1 cellular context compared by ENCODE assay signal in the genomic region with DNA sequence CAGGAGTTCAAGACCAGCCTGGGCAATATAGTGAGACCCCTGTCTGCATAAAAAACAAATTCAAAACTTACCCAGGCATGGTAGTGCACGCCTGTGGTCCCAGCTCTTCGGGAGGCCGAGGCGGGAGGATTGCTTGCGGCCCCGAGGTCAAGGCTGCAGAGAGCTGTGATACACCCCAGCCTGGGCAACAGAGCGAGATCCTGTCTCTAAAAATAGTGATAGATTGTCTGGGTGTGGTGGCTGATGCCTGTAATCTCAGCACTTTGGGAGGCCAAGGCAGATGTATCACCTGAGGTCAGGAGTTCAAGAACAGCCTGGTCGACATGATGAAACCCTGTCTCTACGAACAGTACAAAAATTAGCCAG.
TF ChIP-seq lines count a peak whose summit lies in the region.

No MANE protein-coding gene starts in this region.

TF ChIP-seq in HepG2, 621 proteins besides CTCF, POLR2A, EP300 and RAD21 (continues in another document):
- TF ChIP-seq, protein P1, sequence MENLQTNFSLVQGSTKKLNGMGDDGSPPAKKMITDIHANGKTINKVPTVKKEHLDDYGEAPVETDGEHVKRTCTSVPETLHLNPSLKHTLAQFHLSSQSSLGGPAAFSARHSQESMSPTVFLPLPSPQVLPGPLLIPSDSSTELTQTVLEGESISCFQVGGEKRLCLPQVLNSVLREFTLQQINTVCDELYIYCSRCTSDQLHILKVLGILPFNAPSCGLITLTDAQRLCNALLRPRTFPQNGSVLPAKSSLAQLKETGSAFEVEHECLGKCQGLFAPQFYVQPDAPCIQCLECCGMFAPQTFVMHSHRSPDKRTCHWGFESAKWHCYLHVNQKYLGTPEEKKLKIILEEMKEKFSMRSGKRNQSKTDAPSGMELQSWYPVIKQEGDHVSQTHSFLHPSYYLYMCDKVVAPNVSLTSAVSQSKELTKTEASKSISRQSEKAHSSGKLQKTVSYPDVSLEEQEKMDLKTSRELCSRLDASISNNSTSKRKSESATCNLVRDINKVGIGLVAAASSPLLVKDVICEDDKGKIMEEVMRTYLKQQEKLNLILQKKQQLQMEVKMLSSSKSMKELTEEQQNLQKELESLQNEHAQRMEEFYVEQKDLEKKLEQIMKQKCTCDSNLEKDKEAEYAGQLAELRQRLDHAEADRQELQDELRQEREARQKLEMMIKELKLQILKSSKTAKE (CRISPR knock-in tag; IDR thresholded peaks at IDR 0.05; ENCODE audit: borderline replicate concordance): no peak
- TF ChIP-seq PLRG1 (conservative IDR thresholded peaks at IDR 0.05): no peak
- no peak for TF ChIP-seq SNAI1 (CRISPR knock-in tag; IDR thresholded peaks at IDR 0.05; ENCODE audit: borderline replicate concordance)
- no peak for TF ChIP-seq ZNF136 (CRISPR knock-in tag; IDR thresholded peaks at IDR 0.05; ENCODE audit: low read depth)
- TF ChIP-seq, protein P2, sequence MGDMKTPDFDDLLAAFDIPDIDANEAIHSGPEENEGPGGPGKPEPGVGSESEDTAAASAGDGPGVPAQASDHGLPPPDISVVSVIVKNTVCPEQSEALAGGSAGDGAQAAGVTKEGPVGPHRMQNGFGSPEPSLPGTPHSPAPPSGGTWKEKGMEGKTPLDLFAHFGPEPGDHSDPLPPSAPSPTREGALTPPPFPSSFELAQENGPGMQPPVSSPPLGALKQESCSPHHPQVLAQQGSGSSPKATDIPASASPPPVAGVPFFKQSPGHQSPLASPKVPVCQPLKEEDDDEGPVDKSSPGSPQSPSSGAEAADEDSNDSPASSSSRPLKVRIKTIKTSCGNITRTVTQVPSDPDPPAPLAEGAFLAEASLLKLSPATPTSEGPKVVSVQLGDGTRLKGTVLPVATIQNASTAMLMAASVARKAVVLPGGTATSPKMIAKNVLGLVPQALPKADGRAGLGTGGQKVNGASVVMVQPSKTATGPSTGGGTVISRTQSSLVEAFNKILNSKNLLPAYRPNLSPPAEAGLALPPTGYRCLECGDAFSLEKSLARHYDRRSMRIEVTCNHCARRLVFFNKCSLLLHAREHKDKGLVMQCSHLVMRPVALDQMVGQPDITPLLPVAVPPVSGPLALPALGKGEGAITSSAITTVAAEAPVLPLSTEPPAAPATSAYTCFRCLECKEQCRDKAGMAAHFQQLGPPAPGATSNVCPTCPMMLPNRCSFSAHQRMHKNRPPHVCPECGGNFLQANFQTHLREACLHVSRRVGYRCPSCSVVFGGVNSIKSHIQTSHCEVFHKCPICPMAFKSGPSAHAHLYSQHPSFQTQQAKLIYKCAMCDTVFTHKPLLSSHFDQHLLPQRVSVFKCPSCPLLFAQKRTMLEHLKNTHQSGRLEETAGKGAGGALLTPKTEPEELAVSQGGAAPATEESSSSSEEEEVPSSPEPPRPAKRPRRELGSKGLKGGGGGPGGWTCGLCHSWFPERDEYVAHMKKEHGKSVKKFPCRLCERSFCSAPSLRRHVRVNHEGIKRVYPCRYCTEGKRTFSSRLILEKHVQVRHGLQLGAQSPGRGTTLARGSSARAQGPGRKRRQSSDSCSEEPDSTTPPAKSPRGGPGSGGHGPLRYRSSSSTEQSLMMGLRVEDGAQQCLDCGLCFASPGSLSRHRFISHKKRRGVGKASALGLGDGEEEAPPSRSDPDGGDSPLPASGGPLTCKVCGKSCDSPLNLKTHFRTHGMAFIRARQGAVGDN (CRISPR knock-in tag; IDR thresholded peaks at IDR 0.05): no peak; the same call in 1 of the 2 replicates
- no peak for TF ChIP-seq DMAP1 (CRISPR knock-in tag; IDR thresholded peaks at IDR 0.05)
- TF ChIP-seq NAIF1 (CRISPR knock-in tag; IDR thresholded peaks at IDR 0.05; ENCODE audit: borderline replicate concordance): peak; percentile 37; the same call in 1 of the 2 replicates
- TF ChIP-seq, protein P3, sequence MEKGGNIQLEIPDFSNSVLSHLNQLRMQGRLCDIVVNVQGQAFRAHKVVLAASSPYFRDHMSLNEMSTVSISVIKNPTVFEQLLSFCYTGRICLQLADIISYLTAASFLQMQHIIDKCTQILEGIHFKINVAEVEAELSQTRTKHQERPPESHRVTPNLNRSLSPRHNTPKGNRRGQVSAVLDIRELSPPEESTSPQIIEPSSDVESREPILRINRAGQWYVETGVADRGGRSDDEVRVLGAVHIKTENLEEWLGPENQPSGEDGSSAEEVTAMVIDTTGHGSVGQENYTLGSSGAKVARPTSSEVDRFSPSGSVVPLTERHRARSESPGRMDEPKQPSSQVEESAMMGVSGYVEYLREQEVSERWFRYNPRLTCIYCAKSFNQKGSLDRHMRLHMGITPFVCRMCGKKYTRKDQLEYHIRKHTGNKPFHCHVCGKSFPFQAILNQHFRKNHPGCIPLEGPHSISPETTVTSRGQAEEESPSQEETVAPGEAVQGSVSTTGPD (CRISPR knock-in tag; IDR thresholded peaks at IDR 0.05): no peak
- no peak for TF ChIP-seq MAFF (IDR thresholded peaks at IDR 0.05; ENCODE audit: low read depth, low read length)
- TF ChIP-seq SAP130 (CRISPR knock-in tag; IDR thresholded peaks at IDR 0.05; ENCODE audit: low read depth): no peak
- no peak for TF ChIP-seq TRIM24 (CRISPR knock-in tag; IDR thresholded peaks at IDR 0.05)
- TF ChIP-seq ZKSCAN1 (IDR thresholded peaks at IDR 0.05; ENCODE audit: low read length): no peak
- no peak for TF ChIP-seq KLF13 (CRISPR knock-in tag; IDR thresholded peaks at IDR 0.05)
- no peak for TF ChIP-seq NCOR1 (IDR thresholded peaks at IDR 0.05; ENCODE audit: borderline replicate concordance, low read length)
- no peak for TF ChIP-seq HMGA1 (CRISPR knock-in tag; conservative IDR thresholded peaks at IDR 0.05)
- peak; percentile 67; the same call in 1 of the 2 replicates for TF ChIP-seq ZMYM3 (CRISPR knock-in tag; IDR thresholded peaks at IDR 0.05)
- TF ChIP-seq FOXK2 (IDR thresholded peaks at IDR 0.05): no peak
- TF ChIP-seq ZNF496 (CRISPR knock-in tag; IDR thresholded peaks at IDR 0.05; ENCODE audit: insufficient replicate concordance): no peak
- TF ChIP-seq, protein P4, sequence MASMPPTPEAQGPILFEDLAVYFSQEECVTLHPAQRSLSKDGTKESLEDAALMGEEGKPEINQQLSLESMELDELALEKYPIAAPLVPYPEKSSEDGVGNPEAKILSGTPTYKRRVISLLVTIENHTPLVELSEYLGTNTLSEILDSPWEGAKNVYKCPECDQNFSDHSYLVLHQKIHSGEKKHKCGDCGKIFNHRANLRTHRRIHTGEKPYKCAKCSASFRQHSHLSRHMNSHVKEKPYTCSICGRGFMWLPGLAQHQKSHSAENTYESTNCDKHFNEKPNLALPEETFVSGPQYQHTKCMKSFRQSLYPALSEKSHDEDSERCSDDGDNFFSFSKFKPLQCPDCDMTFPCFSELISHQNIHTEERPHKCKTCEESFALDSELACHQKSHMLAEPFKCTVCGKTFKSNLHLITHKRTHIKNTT (CRISPR knock-in tag; IDR thresholded peaks at IDR 0.05): no peak
- TF ChIP-seq DNMT1 (CRISPR knock-in tag; IDR thresholded peaks at IDR 0.05): no peak
- no peak for TF ChIP-seq ZNF260 (CRISPR knock-in tag; IDR thresholded peaks at IDR 0.05; ENCODE audit: borderline replicate concordance, low read depth)
- TF ChIP-seq CREM (IDR thresholded peaks at IDR 0.05): no peak
- TF ChIP-seq CREM (CRISPR knock-in tag; IDR thresholded peaks at IDR 0.05): no peak
- TF ChIP-seq ZNF737 (CRISPR knock-in tag; IDR thresholded peaks at IDR 0.05; ENCODE audit: borderline replicate concordance): no peak
- TF ChIP-seq, protein P5, sequence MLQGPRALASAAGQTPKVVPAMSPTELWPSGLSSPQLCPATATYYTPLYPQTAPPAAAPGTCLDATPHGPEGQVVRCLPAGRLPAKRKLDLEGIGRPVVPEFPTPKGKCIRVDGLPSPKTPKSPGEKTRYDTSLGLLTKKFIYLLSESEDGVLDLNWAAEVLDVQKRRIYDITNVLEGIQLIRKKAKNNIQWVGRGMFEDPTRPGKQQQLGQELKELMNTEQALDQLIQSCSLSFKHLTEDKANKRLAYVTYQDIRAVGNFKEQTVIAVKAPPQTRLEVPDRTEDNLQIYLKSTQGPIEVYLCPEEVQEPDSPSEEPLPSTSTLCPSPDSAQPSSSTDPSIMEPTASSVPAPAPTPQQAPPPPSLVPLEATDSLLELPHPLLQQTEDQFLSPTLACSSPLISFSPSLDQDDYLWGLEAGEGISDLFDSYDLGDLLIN (CRISPR knock-in tag; IDR thresholded peaks at IDR 0.05; ENCODE audit: borderline replicate concordance): no peak
- TF ChIP-seq, protein P6, sequence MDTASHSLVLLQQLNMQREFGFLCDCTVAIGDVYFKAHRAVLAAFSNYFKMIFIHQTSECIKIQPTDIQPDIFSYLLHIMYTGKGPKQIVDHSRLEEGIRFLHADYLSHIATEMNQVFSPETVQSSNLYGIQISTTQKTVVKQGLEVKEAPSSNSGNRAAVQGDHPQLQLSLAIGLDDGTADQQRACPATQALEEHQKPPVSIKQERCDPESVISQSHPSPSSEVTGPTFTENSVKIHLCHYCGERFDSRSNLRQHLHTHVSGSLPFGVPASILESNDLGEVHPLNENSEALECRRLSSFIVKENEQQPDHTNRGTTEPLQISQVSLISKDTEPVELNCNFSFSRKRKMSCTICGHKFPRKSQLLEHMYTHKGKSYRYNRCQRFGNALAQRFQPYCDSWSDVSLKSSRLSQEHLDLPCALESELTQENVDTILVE (CRISPR knock-in tag; IDR thresholded peaks at IDR 0.05): no peak
- no peak for TF ChIP-seq SNAPC2 (CRISPR knock-in tag; IDR thresholded peaks at IDR 0.05)
- no peak for TF ChIP-seq RFXANK (CRISPR knock-in tag; IDR thresholded peaks at IDR 0.05)
- 0 out of 2 replicates have a peak, but pooled peaks have one; percentile 9 for TF ChIP-seq ZNF629 (CRISPR knock-in tag; conservative IDR thresholded peaks at IDR 0.05)
- no peak for TF ChIP-seq SIN3A (IDR thresholded peaks at IDR 0.05; ENCODE audit: borderline replicate concordance, low read depth, low read length)
- no peak for TF ChIP-seq FOSL2 (CRISPR knock-in tag; IDR thresholded peaks at IDR 0.05)
- TF ChIP-seq NPAS2 (CRISPR knock-in tag; IDR thresholded peaks at IDR 0.05; ENCODE audit: borderline replicate concordance): no peak
- TF ChIP-seq NR2F6 (IDR thresholded peaks at IDR 0.05): 0 out of 2 replicates have a peak, but pooled peaks have one; percentile 3
- TF ChIP-seq NR2F6 (CRISPR knock-in tag; IDR thresholded peaks at IDR 0.05): no peak
- TF ChIP-seq, protein P7, sequence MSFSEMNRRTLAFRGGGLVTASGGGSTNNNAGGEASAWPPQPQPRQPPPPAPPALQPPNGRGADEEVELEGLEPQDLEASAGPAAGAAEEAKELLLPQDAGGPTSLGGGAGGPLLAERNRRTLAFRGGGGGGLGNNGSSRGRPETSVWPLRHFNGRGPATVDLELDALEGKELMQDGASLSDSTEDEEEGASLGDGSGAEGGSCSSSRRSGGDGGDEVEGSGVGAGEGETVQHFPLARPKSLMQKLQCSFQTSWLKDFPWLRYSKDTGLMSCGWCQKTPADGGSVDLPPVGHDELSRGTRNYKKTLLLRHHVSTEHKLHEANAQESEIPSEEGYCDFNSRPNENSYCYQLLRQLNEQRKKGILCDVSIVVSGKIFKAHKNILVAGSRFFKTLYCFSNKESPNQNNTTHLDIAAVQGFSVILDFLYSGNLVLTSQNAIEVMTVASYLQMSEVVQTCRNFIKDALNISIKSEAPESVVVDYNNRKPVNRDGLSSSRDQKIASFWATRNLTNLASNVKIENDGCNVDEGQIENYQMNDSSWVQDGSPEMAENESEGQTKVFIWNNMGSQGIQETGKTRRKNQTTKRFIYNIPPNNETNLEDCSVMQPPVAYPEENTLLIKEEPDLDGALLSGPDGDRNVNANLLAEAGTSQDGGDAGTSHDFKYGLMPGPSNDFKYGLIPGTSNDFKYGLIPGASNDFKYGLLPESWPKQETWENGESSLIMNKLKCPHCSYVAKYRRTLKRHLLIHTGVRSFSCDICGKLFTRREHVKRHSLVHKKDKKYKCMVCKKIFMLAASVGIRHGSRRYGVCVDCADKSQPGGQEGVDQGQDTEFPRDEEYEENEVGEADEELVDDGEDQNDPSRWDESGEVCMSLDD (CRISPR knock-in tag; IDR thresholded peaks at IDR 0.05; ENCODE audit: borderline replicate concordance): 0 out of 2 replicates have a peak, but pooled peaks have one; percentile 12
- TF ChIP-seq, protein P8, sequence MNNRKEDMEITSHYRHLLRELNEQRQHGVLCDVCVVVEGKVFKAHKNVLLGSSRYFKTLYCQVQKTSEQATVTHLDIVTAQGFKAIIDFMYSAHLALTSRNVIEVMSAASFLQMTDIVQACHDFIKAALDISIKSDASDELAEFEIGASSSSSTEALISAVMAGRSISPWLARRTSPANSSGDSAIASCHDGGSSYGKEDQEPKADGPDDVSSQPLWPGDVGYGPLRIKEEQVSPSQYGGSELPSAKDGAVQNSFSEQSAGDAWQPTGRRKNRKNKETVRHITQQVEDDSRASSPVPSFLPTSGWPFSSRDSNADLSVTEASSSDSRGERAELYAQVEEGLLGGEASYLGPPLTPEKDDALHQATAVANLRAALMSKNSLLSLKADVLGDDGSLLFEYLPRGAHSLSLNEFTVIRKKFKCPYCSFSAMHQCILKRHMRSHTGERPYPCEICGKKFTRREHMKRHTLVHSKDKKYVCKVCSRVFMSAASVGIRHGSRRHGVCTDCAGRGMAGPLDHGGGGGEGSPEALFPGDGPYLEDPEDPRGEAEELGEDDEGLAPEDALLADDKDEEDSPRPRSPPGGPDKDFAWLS (CRISPR knock-in tag; IDR thresholded peaks at IDR 0.05; ENCODE audit: borderline replicate concordance): no peak
- no peak for TF ChIP-seq ELF4 (CRISPR knock-in tag; IDR thresholded peaks at IDR 0.05; ENCODE audit: borderline replicate concordance)
- TF ChIP-seq PAF1 (CRISPR knock-in tag; IDR thresholded peaks at IDR 0.05): no peak
- TF ChIP-seq, protein P9, sequence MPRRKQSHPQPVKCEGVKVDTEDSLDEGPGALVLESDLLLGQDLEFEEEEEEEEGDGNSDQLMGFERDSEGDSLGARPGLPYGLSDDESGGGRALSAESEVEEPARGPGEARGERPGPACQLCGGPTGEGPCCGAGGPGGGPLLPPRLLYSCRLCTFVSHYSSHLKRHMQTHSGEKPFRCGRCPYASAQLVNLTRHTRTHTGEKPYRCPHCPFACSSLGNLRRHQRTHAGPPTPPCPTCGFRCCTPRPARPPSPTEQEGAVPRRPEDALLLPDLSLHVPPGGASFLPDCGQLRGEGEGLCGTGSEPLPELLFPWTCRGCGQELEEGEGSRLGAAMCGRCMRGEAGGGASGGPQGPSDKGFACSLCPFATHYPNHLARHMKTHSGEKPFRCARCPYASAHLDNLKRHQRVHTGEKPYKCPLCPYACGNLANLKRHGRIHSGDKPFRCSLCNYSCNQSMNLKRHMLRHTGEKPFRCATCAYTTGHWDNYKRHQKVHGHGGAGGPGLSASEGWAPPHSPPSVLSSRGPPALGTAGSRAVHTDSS (CRISPR knock-in tag; conservative IDR thresholded peaks at IDR 0.05): no peak
- TF ChIP-seq TEAD2 (CRISPR knock-in tag; IDR thresholded peaks at IDR 0.05): no peak
- TF ChIP-seq, protein P10, sequence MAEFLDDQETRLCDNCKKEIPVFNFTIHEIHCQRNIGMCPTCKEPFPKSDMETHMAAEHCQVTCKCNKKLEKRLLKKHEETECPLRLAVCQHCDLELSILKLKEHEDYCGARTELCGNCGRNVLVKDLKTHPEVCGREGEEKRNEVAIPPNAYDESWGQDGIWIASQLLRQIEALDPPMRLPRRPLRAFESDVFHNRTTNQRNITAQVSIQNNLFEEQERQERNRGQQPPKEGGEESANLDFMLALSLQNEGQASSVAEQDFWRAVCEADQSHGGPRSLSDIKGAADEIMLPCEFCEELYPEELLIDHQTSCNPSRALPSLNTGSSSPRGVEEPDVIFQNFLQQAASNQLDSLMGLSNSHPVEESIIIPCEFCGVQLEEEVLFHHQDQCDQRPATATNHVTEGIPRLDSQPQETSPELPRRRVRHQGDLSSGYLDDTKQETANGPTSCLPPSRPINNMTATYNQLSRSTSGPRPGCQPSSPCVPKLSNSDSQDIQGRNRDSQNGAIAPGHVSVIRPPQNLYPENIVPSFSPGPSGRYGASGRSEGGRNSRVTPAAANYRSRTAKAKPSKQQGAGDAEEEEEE (CRISPR knock-in tag; IDR thresholded peaks at IDR 0.05; ENCODE audit: borderline replicate concordance): no peak
- TF ChIP-seq ZNF547 (CRISPR knock-in tag; IDR thresholded peaks at IDR 0.05): no peak
